ENCODE assay signal across 15 cellular contexts in genomic region chr15:22945071-22945470, GRCh38.
"Had no signal": no experiment of that assay in that cellular context is flagged by ENCODE, and none has a peak within 500 bp of the region (broad histone marks: within the 10 kb centered on the region; RNA-seq: fewer than 3 reads in every experiment).

No MANE protein-coding gene starts in this region.

- H3K9me3 ChIP-seq: lower lobe of right lung, right atrium auricular region had no signal

- ATAC-seq: activated naive CD4-positive, alpha-beta T cell treated with anti-CD3 and anti-CD28 coated beads, Interleukin-2, amount 50 U/mL, for 72 hours; activated T-cell treated with anti-CD3 and anti-CD28 coated beads, Interleukin-2, amount 50 U/mL, for 4 hours; effector memory CD8-positive, alpha-beta T cell; lower lobe of right lung; naive thymus-derived CD4-positive, alpha-beta T cell had no signal

- H3K27ac ChIP-seq: brain microvascular endothelial cell, epithelial cell of prostate, lower lobe of right lung, right atrium auricular region had no signal

- DNase-seq: activated CD4-positive, alpha-beta memory T cell treated with anti-CD3 and anti-CD28 coated beads for 36 hours; activated effector memory CD4-positive, alpha-beta T cell treated with anti-CD3 and anti-CD28 coated beads, Interleukin-2, amount 50 U/mL, for 16 hours; activated T-cell treated with anti-CD3 and anti-CD28 coated beads, Interleukin-2, amount 50 U/mL, for 4 hours; amniotic stem cell; brain microvascular endothelial cell; effector memory CD8-positive, alpha-beta T cell; hypothalamus; lower lobe of right lung; naive thymus-derived CD4-positive, alpha-beta T cell; stimulated activated CD4-positive, alpha-beta T cell treated with anti-CD3 and anti-CD28 coated beads, Interleukin-1b, Interleukin-23, amount 100 ng/mL, for 48 hours; stimulated activated naive CD4-positive, alpha-beta T cell; T1000 had no signal

- H3K4me3 ChIP-seq: lower lobe of right lung, right atrium auricular region had no signal

- H3K27me3 ChIP-seq: brain microvascular endothelial cell, right atrium auricular region had no signal
